ENCODE assay signal across 1 cellular context in the genomic region with DNA sequence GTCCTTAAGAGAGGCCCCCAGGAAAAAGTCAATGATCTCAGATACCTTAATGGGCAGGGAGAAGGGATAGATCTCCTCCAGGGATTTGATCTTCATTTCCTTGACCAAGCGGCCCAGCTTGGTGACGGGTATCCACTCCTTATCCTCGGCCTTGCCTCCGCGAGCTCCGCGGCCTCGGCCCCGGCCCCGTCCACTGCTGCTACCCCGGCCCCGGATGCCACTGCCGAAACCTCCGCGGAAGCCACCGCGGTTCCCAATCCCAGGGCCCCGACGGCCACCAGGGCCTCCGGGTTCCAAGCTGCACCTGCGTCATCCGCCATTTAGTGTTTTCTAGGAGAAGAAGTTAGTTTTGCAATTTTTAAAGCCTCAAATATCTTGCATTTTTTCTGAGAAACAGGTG.
TF ChIP-seq lines count a peak whose summit lies in the region.

No MANE protein-coding gene starts in this region.

TF ChIP-seq in K562, 482 proteins besides CTCF, POLR2A, EP300 and RAD21 (continued from another document):
- TF ChIP-seq, protein P1, sequence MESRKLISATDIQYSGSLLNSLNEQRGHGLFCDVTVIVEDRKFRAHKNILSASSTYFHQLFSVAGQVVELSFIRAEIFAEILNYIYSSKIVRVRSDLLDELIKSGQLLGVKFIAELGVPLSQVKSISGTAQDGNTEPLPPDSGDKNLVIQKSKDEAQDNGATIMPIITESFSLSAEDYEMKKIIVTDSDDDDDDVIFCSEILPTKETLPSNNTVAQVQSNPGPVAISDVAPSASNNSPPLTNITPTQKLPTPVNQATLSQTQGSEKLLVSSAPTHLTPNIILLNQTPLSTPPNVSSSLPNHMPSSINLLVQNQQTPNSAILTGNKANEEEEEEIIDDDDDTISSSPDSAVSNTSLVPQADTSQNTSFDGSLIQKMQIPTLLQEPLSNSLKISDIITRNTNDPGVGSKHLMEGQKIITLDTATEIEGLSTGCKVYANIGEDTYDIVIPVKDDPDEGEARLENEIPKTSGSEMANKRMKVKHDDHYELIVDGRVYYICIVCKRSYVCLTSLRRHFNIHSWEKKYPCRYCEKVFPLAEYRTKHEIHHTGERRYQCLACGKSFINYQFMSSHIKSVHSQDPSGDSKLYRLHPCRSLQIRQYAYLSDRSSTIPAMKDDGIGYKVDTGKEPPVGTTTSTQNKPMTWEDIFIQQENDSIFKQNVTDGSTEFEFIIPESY (CRISPR knock-in tag; IDR thresholded peaks at IDR 0.05) = peak; percentile 33; the same call in 1 of the 2 replicates
